11 cellular contexts compared by ENCODE assay signal in genomic region chr5:134592141-134592746, GRCh38. TPM values are rescaled to one million over a fixed set of nuclear protein-coding genes. Genes with fewer than 3 reads are reported as not detected.
DNase-seq lines count a peak whose midpoint lies in the region; ATAC-seq, FAIRE-seq and TF ChIP-seq lines count a peak whose summit lies in the region.
"Had no signal": no experiment of that assay in that cellular context is flagged by ENCODE, and none has a peak within 500 bp of the region (broad histone marks: within the 10 kb centered on the region; RNA-seq: fewer than 3 reads in every experiment).

No MANE protein-coding gene starts in this region.

- H3K27ac ChIP-seq in 22Rv1 = peak overlapping the region; percentile 12; the same call in 1 of the 2 replicates
- H3K27ac ChIP-seq in HEK293 (ENCODE audit: extremely low read depth, low read depth, low read length) = no peak overlapping the region
- H3K27ac ChIP-seq in astrocyte (ENCODE audit: low read depth, low read length) = no peak overlapping the region

- H3K4me1 ChIP-seq in HEK293 (ENCODE audit: control insufficient read depth, insufficient read depth, low read length) (no peaks in the 10 kb centered on the region), astrocyte (ENCODE audit: insufficient read depth, low read length) (peaks cover 9% of the 10 kb centered on the region)

- no peaks in the 10 kb centered on the region for H4K20me1 ChIP-seq in astrocyte (ENCODE audit: insufficient read depth, low read length)

- H3K36me3 ChIP-seq in HEK293 (ENCODE audit: control insufficient read depth in 2 of 2, insufficient read depth in 1 of 2, low read length in 2 of 2) = no peaks in the 10 kb centered on the region
- H3K36me3 ChIP-seq in astrocyte (ENCODE audit: insufficient read depth, low read length) = no peaks in the 10 kb centered on the region

- TF ChIP-seq CTCF in 22Rv1 (IDR thresholded peaks at IDR 0.05) (no peak), HEK293 (tag by site-specific recombination; IDR thresholded peaks at IDR 0.05) (no peak), astrocyte (IDR thresholded peaks at IDR 0.05; ENCODE audit: insufficient read depth, low read depth, low read length) (no peak)

- H3K4me3 ChIP-seq in HEK293 (ENCODE audit: low read depth, low read length) = no peak overlapping the region
- H3K4me3 ChIP-seq in astrocyte (ENCODE audit: insufficient read depth, low read depth, low read length) = no peak overlapping the region

- H3K9me3 ChIP-seq in HEK293 (ENCODE audit: control insufficient read depth, insufficient read depth, low read depth, low read length) = no peaks in the 10 kb centered on the region
- H3K9me3 ChIP-seq in astrocyte (ENCODE audit: insufficient read depth, low read depth, low read length) = no peaks in the 10 kb centered on the region

- H3K27ac Mint-ChIP-seq in astrocyte (ENCODE audit: unreplicated experiment) = no peak overlapping the region
- H3K27ac Mint-ChIP-seq: B cell had no signal

- ATAC-seq in HG03460 (IDR thresholded peaks at IDR 0.05; ENCODE audit: unreplicated experiment) = no peak
- no peak for ATAC-seq in activated CD4-positive, CD25-positive, alpha-beta regulatory T cell treated with anti-CD3 and anti-CD28 coated beads, Interleukin-2, amount 50 U/mL, for 24 hours
- ATAC-seq: sciatic nerve had no signal

- CTCF ChIA-PET in HEK293 (lab: Yijun Ruan, JAX) = interaction anchor here (0.6 to 1.9 kb wide), 4 partner anchors 14 to 290 kb away, joined by 3 to 13 read pairs (median 4); no protein-coding TSS in a partner anchor

- no peak for FAIRE-seq in astrocyte (lab: Jason Lieb, UNC)

- H3K4me3 Mint-ChIP-seq in astrocyte (ENCODE audit: unreplicated experiment) = no peak overlapping the region
- H3K4me3 Mint-ChIP-seq: B cell had no signal

- no peak overlapping the region for H3K9ac ChIP-seq in astrocyte (ENCODE audit: low read length)

- POLR2A ChIA-PET in HEK293 (lab: Yijun Ruan, JAX) = interaction anchor here (1.0 kb wide), 1 partner anchor 313 kb away, joined by 3 read pairs; the partner anchor contains the start of gene PCBD2

- no peaks in the 10 kb centered on the region for H3K9me3 Mint-ChIP-seq in astrocyte (ENCODE audit: unreplicated experiment)

- DNase-seq in astrocyte (ENCODE audit: low read depth) = peak; percentile 39
- DNase-seq in iPS-NIHi11 (ENCODE audit: low spot score) = peak; percentile 70
- no peak for DNase-seq in KG1 (lab: John Stamatoyannopoulos, UW)
- DNase-seq in foreskin melanocyte = no peak
- DNase-seq: activated CD4-positive, CD25-positive, alpha-beta regulatory T cell treated with anti-CD3 and anti-CD28 coated beads, Interleukin-2, amount 50 U/mL, for 72 hours had no signal

- H3K79me2 ChIP-seq in astrocyte (ENCODE audit: insufficient read depth, low read length) = no peaks in the 10 kb centered on the region

- H3K36me3 Mint-ChIP-seq in astrocyte (ENCODE audit: low read depth, unreplicated experiment) = peaks cover 2% of the 10 kb centered on the region

- no peaks in the 10 kb centered on the region for H3K27me3 ChIP-seq in astrocyte (ENCODE audit: insufficient read depth, low read length)

- H3K27me3 Mint-ChIP-seq in astrocyte (ENCODE audit: low read depth, unreplicated experiment) = peaks cover 8% of the 10 kb centered on the region
- H3K27me3 Mint-ChIP-seq: B cell had no signal

- peaks cover 10% of the 10 kb centered on the region for H3K4me1 Mint-ChIP-seq in astrocyte (ENCODE audit: low read depth, unreplicated experiment)
- H3K4me1 Mint-ChIP-seq: B cell had no signal

- H2AFZ ChIP-seq in astrocyte (ENCODE audit: low read depth, low read length) = peak overlapping the region; percentile 36

- peak overlapping the region; percentile 1 for H3K4me2 ChIP-seq in astrocyte (ENCODE audit: low read length)

TF ChIP-seq in HEK293, 187 proteins besides CTCF, POLR2A, EP300 and RAD21 (continues in another document):
- TF ChIP-seq PRDM10 (tag by site-specific recombination; IDR thresholded peaks at IDR 0.05) = peak; percentile 65
- TF ChIP-seq ZNF510 (tag by site-specific recombination; IDR thresholded peaks at IDR 0.05; ENCODE audit: insufficient replicate concordance) = no peak
- TF ChIP-seq ZNF132 (tag by site-specific recombination; IDR thresholded peaks at IDR 0.05; ENCODE audit: borderline replicate concordance) = no peak
- peak; percentile 86 for TF ChIP-seq ZBTB17 (tag by site-specific recombination; IDR thresholded peaks at IDR 0.05)
- no peak for TF ChIP-seq ZNF16 (tag by site-specific recombination; IDR thresholded peaks at IDR 0.05; ENCODE audit: low read depth)
- TF ChIP-seq ZNF488 (tag by site-specific recombination; IDR thresholded peaks at IDR 0.05) = no peak
- TF ChIP-seq ZBTB49 (tag by site-specific recombination; IDR thresholded peaks at IDR 0.05; ENCODE audit: low read depth) = no peak
- no peak for TF ChIP-seq ZNF112 (tag by site-specific recombination; IDR thresholded peaks at IDR 0.05)
- TF ChIP-seq ZSCAN18 (tag by site-specific recombination; IDR thresholded peaks at IDR 0.05) = no peak
- no peak for TF ChIP-seq ZNF792 (tag by site-specific recombination; IDR thresholded peaks at IDR 0.05)
- no peak for TF ChIP-seq ZNF404 (tag by site-specific recombination; IDR thresholded peaks at IDR 0.05)
- no peak for TF ChIP-seq ZNF366 (tag by site-specific recombination; conservative IDR thresholded peaks at IDR 0.05)
- no peak for TF ChIP-seq OVOL3 (tag by site-specific recombination; IDR thresholded peaks at IDR 0.05)
- TF ChIP-seq ZNF555 (tag by site-specific recombination; conservative IDR thresholded peaks at IDR 0.05) = no peak
- TF ChIP-seq ZNF514 (tag by site-specific recombination; IDR thresholded peaks at IDR 0.05) = no peak
- TF ChIP-seq ZSCAN16 (tag by site-specific recombination; IDR thresholded peaks at IDR 0.05) = no peak
- no peak for TF ChIP-seq ZNF292 (tag by site-specific recombination; IDR thresholded peaks at IDR 0.05; ENCODE audit: borderline replicate concordance, low read depth)
- TF ChIP-seq SCRT2 (tag by site-specific recombination; IDR thresholded peaks at IDR 0.05) = peak; percentile 91

RNA-seq across cellular contexts. Expression of gene SAR1B, which starts 40.4 kb away (rescaled TPM):
- total RNA-seq in astrocyte = 63.8 and 64.3 TPM in 2 replicates

RNA-seq across cellular contexts. Expression of gene SEC24A, which starts 56.3 kb away (rescaled TPM):
- 51.9 and 56.1 TPM in 2 replicates for total RNA-seq in astrocyte

Comparison
In these comparisons a context has a peak if more than half of its experiments do, and no peak if none do; other contexts are left out.
1. DNase-seq: peak in astrocyte (single experiment) and iPS-NIHi11 (single experiment); none in KG1 (single experiment) and foreskin melanocyte (single experiment).